Comparison of ENCODE assay signal across 11 cellular contexts in the genomic region with DNA sequence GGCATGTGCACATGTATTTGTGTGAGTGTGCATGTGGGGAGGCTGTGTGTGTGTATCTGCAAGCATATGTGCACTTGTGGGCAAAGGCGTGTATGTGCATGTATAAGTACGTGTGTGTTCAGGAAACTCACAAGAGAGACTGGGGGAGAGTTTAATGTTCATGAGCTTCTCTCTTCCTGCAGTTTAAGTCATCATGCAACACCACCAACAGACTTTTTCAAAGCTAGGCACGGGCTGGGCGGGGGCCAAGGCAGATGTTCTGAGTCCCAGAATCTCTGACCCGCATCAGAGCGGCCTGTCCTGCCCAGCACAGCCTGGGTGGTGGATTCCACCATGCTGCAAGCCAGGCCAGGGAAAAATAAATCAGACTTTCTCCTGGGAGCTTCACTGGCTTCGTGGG.
DNase-seq lines count a peak whose midpoint lies in the region; ATAC-seq and TF ChIP-seq lines count a peak whose summit lies in the region.
"Had no signal": no experiment of that assay in that cellular context is flagged by ENCODE, and none has a peak within 500 bp of the region (broad histone marks: within the 10 kb centered on the region; RNA-seq: fewer than 3 reads in every experiment).

No MANE protein-coding gene starts in this region.

- H3K4me1 Mint-ChIP-seq in activated naive CD4-positive, alpha-beta T cell treated with anti-CD3 and anti-CD28 coated beads, Interleukin-2, amount 50 U/mL, for 24 hours, result peaks cover 70% of the 10 kb centered on the region
- peaks cover 49% of the 10 kb centered on the region for H3K4me1 Mint-ChIP-seq in activated naive CD8-positive, alpha-beta T cell treated with anti-CD3 and anti-CD28 coated beads, Interleukin-2, amount 10 ng/mL, durations not matched to agents 7 days and 5 days

- no peaks in the 10 kb centered on the region for H3K27me3 Mint-ChIP-seq in activated naive CD4-positive, alpha-beta T cell treated with anti-CD3 and anti-CD28 coated beads, Interleukin-2, amount 50 U/mL, for 24 hours
- H3K27me3 Mint-ChIP-seq in activated naive CD8-positive, alpha-beta T cell treated with anti-CD3 and anti-CD28 coated beads, Interleukin-2, amount 10 ng/mL, durations not matched to agents 7 days and 5 days, result no peaks in the 10 kb centered on the region

- H3K4me1 ChIP-seq in left lung (peaks cover 4 to 49% of the 10 kb centered on the region in 2 donors), transverse colon (peaks cover 28 to 38% (median 32%) of the 10 kb centered on the region in 4 donors)

- ATAC-seq in activated naive CD8-positive, alpha-beta T cell treated with anti-CD3 and anti-CD28 coated beads, Interleukin-2, amount 10 ng/mL, durations not matched to agents 7 days and 5 days (ENCODE audit: low read depth), result peak; percentile 13
- ATAC-seq in left lung, result no peak
- ATAC-seq in GM21367 (IDR thresholded peaks at IDR 0.05; ENCODE audit: unreplicated experiment), result no peak

- H3K4me3 ChIP-seq in left lung (no peak overlapping the region), transverse colon (no peak overlapping the region)
- H3K4me3 ChIP-seq: lung had no signal

- no peaks in the 10 kb centered on the region for H3K36me3 ChIP-seq in left lung
- H3K36me3 ChIP-seq in transverse colon, result no peaks in the 10 kb centered on the region
- H3K36me3 ChIP-seq: WERI-Rb-1 had no signal

- in situ Hi-C loops in transverse colon (cut with MboI; ENCODE audit: low pct_ligation_motif_present in 1 of 4, low pct_unique_long_range_greater_than_20kb in 1 of 4, low sequenced_read_pairs in 3 of 4), result no loop called here

- no peak for TF ChIP-seq POLR2A in transverse colon (IDR thresholded peaks at IDR 0.05)

- H3K27ac ChIP-seq in left lung (peak overlapping the region; percentile 59 to 63), transverse colon (peak overlapping the region; percentile 71 to 76 (median 72))
- H3K27ac ChIP-seq: HL-60, WERI-Rb-1 had no signal

- no peaks in the 10 kb centered on the region for H3K9me3 Mint-ChIP-seq in activated naive CD4-positive, alpha-beta T cell treated with anti-CD3 and anti-CD28 coated beads, Interleukin-2, amount 50 U/mL, for 24 hours
- H3K9me3 Mint-ChIP-seq in activated naive CD8-positive, alpha-beta T cell treated with anti-CD3 and anti-CD28 coated beads, Interleukin-2, amount 10 ng/mL, durations not matched to agents 7 days and 5 days, result no peaks in the 10 kb centered on the region

- TF ChIP-seq CTCF in left lung (IDR thresholded peaks at IDR 0.05) (no peak), transverse colon (IDR thresholded peaks at IDR 0.05) (no peak)

- H3K9me3 ChIP-seq in left lung (no peaks in the 10 kb centered on the region), transverse colon (no peaks in the 10 kb centered on the region)

- peak overlapping the region; percentile 85 for H3K4me3 Mint-ChIP-seq in activated naive CD4-positive, alpha-beta T cell treated with anti-CD3 and anti-CD28 coated beads, Interleukin-2, amount 50 U/mL, for 24 hours
- H3K4me3 Mint-ChIP-seq in activated naive CD8-positive, alpha-beta T cell treated with anti-CD3 and anti-CD28 coated beads, Interleukin-2, amount 10 ng/mL, durations not matched to agents 7 days and 5 days, result peak overlapping the region; percentile 84

- H3K36me3 Mint-ChIP-seq in activated naive CD4-positive, alpha-beta T cell treated with anti-CD3 and anti-CD28 coated beads, Interleukin-2, amount 50 U/mL, for 24 hours, result no peaks in the 10 kb centered on the region
- H3K36me3 Mint-ChIP-seq in activated naive CD8-positive, alpha-beta T cell treated with anti-CD3 and anti-CD28 coated beads, Interleukin-2, amount 10 ng/mL, durations not matched to agents 7 days and 5 days, result no peaks in the 10 kb centered on the region

- WGBS in transverse colon (ENCODE audit: low coverage in 1 of 2), 2 donors, result 46 to 80% methylated on average over 2 to 7 of the region's 7 CpGs

- no peaks in the 10 kb centered on the region for H3K27me3 ChIP-seq in left lung
- no peaks in the 10 kb centered on the region for H3K27me3 ChIP-seq in transverse colon

- no peak for DNase-seq in activated naive CD4-positive, alpha-beta T cell (lab: John Stamatoyannopoulos, UW)
- peak; percentile 47 for DNase-seq in activated naive CD8-positive, alpha-beta T cell treated with anti-CD3 and anti-CD28 coated beads, Interleukin-2, amount 10 ng/mL, durations not matched to agents 7 days and 5 days
- DNase-seq in left lung, result peak in 1 of 2 donors; percentile 40
- DNase-seq in transverse colon, result no peak
- no peak for DNase-seq in CD1c-positive myeloid dendritic cell (ENCODE audit: extremely low spot score)
- DNase-seq in kidney glomerular epithelial cell (lab: John Stamatoyannopoulos, UW), result no peak

- POLR2A ChIA-PET in activated naive CD8-positive, alpha-beta T cell treated with anti-CD3 and anti-CD28 coated beads, Interleukin-2, amount 10 ng/mL, durations not matched to agents 7 days and 5 days (lab: Charles Lee), result interaction anchor here (0.5 to 4.1 kb wide), 31 partner anchors 9 to 166 kb away, joined by 3 to 50 read pairs (median 6); partner anchors contain the start of genes ARL6IP4, MPHOSPH9, MTRFR and OGFOD2

- H3K27ac Mint-ChIP-seq in activated naive CD4-positive, alpha-beta T cell treated with anti-CD3 and anti-CD28 coated beads, Interleukin-2, amount 50 U/mL, for 24 hours, result peak overlapping the region; percentile 91
- peak overlapping the region; percentile 97 for H3K27ac Mint-ChIP-seq in activated naive CD8-positive, alpha-beta T cell treated with anti-CD3 and anti-CD28 coated beads, Interleukin-2, amount 10 ng/mL, durations not matched to agents 7 days and 5 days

- no peak for TF ChIP-seq EP300 in transverse colon (IDR thresholded peaks at IDR 0.05; ENCODE audit: low read depth)

- intact Hi-C loops in left lung (cut with DNase I) (no loop called here), transverse colon (cut with DNase I; ENCODE audit: low total_unique reads) (no loop called here)
